In genomic region chr16:54201200-54201599, GRCh38 we compare ENCODE assay signal across 1 cellular context.
TF ChIP-seq lines count a peak whose summit lies in the region.

No MANE protein-coding gene starts in this region.

TF ChIP-seq in GM23338, 12 proteins besides CTCF, POLR2A, EP300 and RAD21 (continued from another document):
- TF ChIP-seq, protein P1, sequence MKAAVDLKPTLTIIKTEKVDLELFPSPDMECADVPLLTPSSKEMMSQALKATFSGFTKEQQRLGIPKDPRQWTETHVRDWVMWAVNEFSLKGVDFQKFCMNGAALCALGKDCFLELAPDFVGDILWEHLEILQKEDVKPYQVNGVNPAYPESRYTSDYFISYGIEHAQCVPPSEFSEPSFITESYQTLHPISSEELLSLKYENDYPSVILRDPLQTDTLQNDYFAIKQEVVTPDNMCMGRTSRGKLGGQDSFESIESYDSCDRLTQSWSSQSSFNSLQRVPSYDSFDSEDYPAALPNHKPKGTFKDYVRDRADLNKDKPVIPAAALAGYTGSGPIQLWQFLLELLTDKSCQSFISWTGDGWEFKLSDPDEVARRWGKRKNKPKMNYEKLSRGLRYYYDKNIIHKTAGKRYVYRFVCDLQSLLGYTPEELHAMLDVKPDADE (IDR thresholded peaks at IDR 0.05) = no peak
- TF ChIP-seq STAT1 (IDR thresholded peaks at IDR 0.05; ENCODE audit: unreplicated experiment) (no peak), JUNB (IDR thresholded peaks at IDR 0.05; ENCODE audit: unreplicated experiment) (no peak), POLR2AphosphoS5 (IDR thresholded peaks at IDR 0.05; ENCODE audit: low read depth) (no peak), NANOG (IDR thresholded peaks at IDR 0.05; ENCODE audit: borderline replicate concordance) (no peak), REST (IDR thresholded peaks at IDR 0.05; ENCODE audit: unreplicated experiment) (no peak), ZNF462 (CRISPR knock-in tag; IDR thresholded peaks at IDR 0.05) (no peak)
